In genomic region chr5:40486437-40487270, GRCh38 we compare ENCODE assay signal across 8 cellular contexts.
A peak's percentile ranks its signal among the peaks of the same experiment; 100 is the strongest.
DNase-seq lines count a peak whose midpoint lies in the region; ATAC-seq and TF ChIP-seq lines count a peak whose summit lies in the region.

No MANE protein-coding gene starts in this region.

- H4K91ac ChIP-seq in trophoblast cell (ENCODE audit: low read depth, low read length): no peak overlapping the region

- peak overlapping the region; percentile 23 for H3K4me3 Mint-ChIP-seq in activated T-helper 1 cell treated with anti-CD3 and anti-CD28 coated beads, Interleukin-12 subunit alpha, Interleukin-12 subunit beta, Interleukin-2, Interleukin-4 antibody, amounts not matched to agents 30 ng/mL and 10 ng/mL and 1 ng/mL, durations not matched to agents 14 hours and 24 hours and 36 hours

- peak overlapping the region; percentile 6 for H3K4me3 ChIP-seq in OCI-LY7 (ENCODE audit: low read depth, low read length, poor library complexity, severe bottlenecking)
- no peak overlapping the region for H3K4me3 ChIP-seq in trophoblast cell (ENCODE audit: low read depth, low read length)

- peaks cover 34% of the 10 kb centered on the region for H3K4me1 ChIP-seq in OCI-LY7 (ENCODE audit: insufficient read depth, low read length, poor library complexity, severe bottlenecking)
- no peaks in the 10 kb centered on the region for H3K4me1 ChIP-seq in trophoblast cell (ENCODE audit: control insufficient read depth in 1 of 2, insufficient read depth in 2 of 2, low read length in 2 of 2)

- H3K4me2 ChIP-seq in OCI-LY7 (ENCODE audit: low read length) (peak overlapping the region; percentile 74), trophoblast cell (ENCODE audit: low read length) (no peak overlapping the region)

- ATAC-seq in GM18502 (IDR thresholded peaks at IDR 0.05; ENCODE audit: poor library complexity, unreplicated experiment) (peak; percentile 48), HG02852 (IDR thresholded peaks at IDR 0.05; ENCODE audit: unreplicated experiment) (peak; percentile 36)

- no TSS peak for BruUV-seq in OCI-LY7 (replicated peaks; lab: Mats Ljungman, UMichigan)

- H3K36me3 ChIP-seq in OCI-LY7 (ENCODE audit: insufficient read depth, low read length): no peaks in the 10 kb centered on the region
- no peaks in the 10 kb centered on the region for H3K36me3 ChIP-seq in trophoblast cell (ENCODE audit: control insufficient read depth in 1 of 2, insufficient read depth in 2 of 2, low read length in 2 of 2)

- no peak overlapping the region for H3K9ac ChIP-seq in trophoblast cell (ENCODE audit: low read length)

- no peaks in the 10 kb centered on the region for H3K79me1 ChIP-seq in trophoblast cell (ENCODE audit: low read length)

- no peak for TF ChIP-seq CTCF in OCI-LY7 (conservative IDR thresholded peaks at IDR 0.05; ENCODE audit: low read length)

- POLR2A ChIA-PET in OCI-LY7 (lab: Charles Lee): interaction anchor here (1.1 to 1.5 kb wide), 2 partner anchors 11 to 112 kb away, joined by 3 to 4 read pairs; no protein-coding TSS in a partner anchor

- no peak overlapping the region for H2BK5ac ChIP-seq in trophoblast cell (ENCODE audit: low read depth, low read length, poor library complexity)

- peak overlapping the region; percentile 19 for H3K27ac ChIP-seq in OCI-LY7 (ENCODE audit: low read depth, low read length, poor library complexity, severe bottlenecking)
- no peak overlapping the region for H3K27ac ChIP-seq in trophoblast cell (ENCODE audit: low read depth, low read length)

- H3K4me1 Mint-ChIP-seq in activated T-helper 1 cell treated with anti-CD3 and anti-CD28 coated beads, Interleukin-12 subunit alpha, Interleukin-12 subunit beta, Interleukin-2, Interleukin-4 antibody, amounts not matched to agents 30 ng/mL and 10 ng/mL and 1 ng/mL, durations not matched to agents 14 hours and 24 hours and 36 hours (ENCODE audit: low read depth): peaks cover 79% of the 10 kb centered on the region

- H2BK12ac ChIP-seq in trophoblast cell (ENCODE audit: low read length): no peak overlapping the region

- DNase-seq in OCI-LY7 (ENCODE audit: low spot score) (peak; percentile 50), trophoblast cell (peak; percentile 24 to 45), COLO829 (ENCODE audit: low spot score) (no peak), NCI-H69 (lab: John Stamatoyannopoulos, UW) (no peak), posterior cingulate gyrus (no peak)
- DNase-seq in activated T-helper 1 cell treated with anti-CD3 and anti-CD28 coated beads, Interleukin-12 subunit alpha, Interleukin-12 subunit beta, Interleukin-2, Interleukin-4 antibody, amounts not matched to agents 30 ng/mL and 10 ng/mL and 1 ng/mL, durations not matched to agents 14 hours and 24 hours and 36 hours (ENCODE audit: low spot score): peak; percentile 63

- peak overlapping the region; percentile 90; the same call in 1 of the 2 replicates for H2AFZ ChIP-seq in OCI-LY7 (ENCODE audit: low read length)
- no peak overlapping the region for H2AFZ ChIP-seq in trophoblast cell (ENCODE audit: insufficient read depth, low read length, poor library complexity)

- H3K27me3 Mint-ChIP-seq in activated T-helper 1 cell treated with anti-CD3 and anti-CD28 coated beads, Interleukin-12 subunit alpha, Interleukin-12 subunit beta, Interleukin-2, Interleukin-4 antibody, amounts not matched to agents 30 ng/mL and 10 ng/mL and 1 ng/mL, durations not matched to agents 14 hours and 24 hours and 36 hours (ENCODE audit: insufficient read depth): no peaks in the 10 kb centered on the region

- CTCF ChIA-PET in OCI-LY7 (lab: Charles Lee; ENCODE audit: unreplicated experiment): no interaction called here

- H3K23ac ChIP-seq in trophoblast cell (ENCODE audit: low read length): no peak overlapping the region

- no peak overlapping the region for H2BK120ac ChIP-seq in trophoblast cell (ENCODE audit: insufficient read depth, low read length, poor library complexity)

- H3K18ac ChIP-seq in trophoblast cell (ENCODE audit: low read length): no peak overlapping the region

- H3K27me3 ChIP-seq in trophoblast cell (ENCODE audit: insufficient read depth, low read length): no peaks in the 10 kb centered on the region

- peak overlapping the region; percentile 83 for H3K27ac Mint-ChIP-seq in activated T-helper 1 cell treated with anti-CD3 and anti-CD28 coated beads, Interleukin-12 subunit alpha, Interleukin-12 subunit beta, Interleukin-2, Interleukin-4 antibody, amounts not matched to agents 30 ng/mL and 10 ng/mL and 1 ng/mL, durations not matched to agents 14 hours and 24 hours and 36 hours

- H3K79me2 ChIP-seq in OCI-LY7 (ENCODE audit: insufficient read depth, low read depth, low read length): no peaks in the 10 kb centered on the region
- H3K79me2 ChIP-seq in trophoblast cell (ENCODE audit: control insufficient read depth, insufficient read depth, low read length, poor library complexity): no peaks in the 10 kb centered on the region

- H4K20me1 ChIP-seq in OCI-LY7 (ENCODE audit: insufficient read depth, low read length): no peaks in the 10 kb centered on the region

- no peak overlapping the region for H3K4ac ChIP-seq in trophoblast cell (ENCODE audit: low read depth, low read length)

- no peak overlapping the region for H3K14ac ChIP-seq in trophoblast cell (ENCODE audit: low read length)

- H4K12ac ChIP-seq in trophoblast cell (ENCODE audit: low read depth, low read length): no peak overlapping the region

- H2AK5ac ChIP-seq in trophoblast cell (ENCODE audit: low read length): no peak overlapping the region

- no CpG with 5 or more reads among the region's 4 CpGs for whole genome bisulfite sequencing in trophoblast cell (ENCODE audit: extremely low coverage, insufficient coverage, insufficient read length)

- H3K9me2 ChIP-seq in OCI-LY7 (ENCODE audit: insufficient read depth, low read length): no peaks in the 10 kb centered on the region

- intact Hi-C loops in OCI-LY7 (cut with micrococcal nuclease; ENCODE audit: unreplicated experiment) (loop anchor here (5.0 to 10.0 kb wide), 5 partner anchors 106 to 454 kb away; partner anchors contain the start of genes PTGER4 and RPL37), posterior cingulate gyrus (cut with DNase I) (no loop called here)
- intact Hi-C loops in activated T-helper 1 cell treated with anti-CD3 and anti-CD28 coated beads, Interleukin-12 subunit alpha, Interleukin-12 subunit beta, Interleukin-2, Interleukin-4 antibody, amounts not matched to agents 30 ng/mL and 10 ng/mL and 1 ng/mL, durations not matched to agents 14 hours and 24 hours and 36 hours (cut with micrococcal nuclease): loop anchor here (1.0 to 2.0 kb wide), 12 partner anchors 45 to 538 kb away; no protein-coding TSS in a partner anchor

- no peaks in the 10 kb centered on the region for H3K36me3 Mint-ChIP-seq in activated T-helper 1 cell treated with anti-CD3 and anti-CD28 coated beads, Interleukin-12 subunit alpha, Interleukin-12 subunit beta, Interleukin-2, Interleukin-4 antibody, amounts not matched to agents 30 ng/mL and 10 ng/mL and 1 ng/mL, durations not matched to agents 14 hours and 24 hours and 36 hours (ENCODE audit: low read depth)

- H4K8ac ChIP-seq in trophoblast cell (ENCODE audit: low read depth, low read length): no peak overlapping the region

- H3K9me3 ChIP-seq in OCI-LY7 (ENCODE audit: low read length): no peaks in the 10 kb centered on the region
- H3K9me3 ChIP-seq in trophoblast cell (ENCODE audit: insufficient read depth, low read depth, low read length): no peaks in the 10 kb centered on the region

- H3K9me3 Mint-ChIP-seq in activated T-helper 1 cell treated with anti-CD3 and anti-CD28 coated beads, Interleukin-12 subunit alpha, Interleukin-12 subunit beta, Interleukin-2, Interleukin-4 antibody, amounts not matched to agents 30 ng/mL and 10 ng/mL and 1 ng/mL, durations not matched to agents 14 hours and 24 hours and 36 hours: no peaks in the 10 kb centered on the region

Comparison
In these comparisons a context has a peak if more than half of its experiments do, and no peak if none do; other contexts are left out.
1. DNase-seq: peak in OCI-LY7 (single experiment), activated T-helper 1 cell treated with anti-CD3 and anti-CD28 coated beads, Interleukin-12 subunit alpha, Interleukin-12 subunit beta, Interleukin-2, Interleukin-4 antibody, amounts not matched to agents 30 ng/mL and 10 ng/mL and 1 ng/mL, durations not matched to agents 14 hours and 24 hours and 36 hours (single experiment) and trophoblast cell (2 of 2); none in COLO829 (single experiment), NCI-H69 (single experiment) and posterior cingulate gyrus (0 of 10).